Comparison of ENCODE assay signal across 8 cellular contexts in the genomic region with DNA sequence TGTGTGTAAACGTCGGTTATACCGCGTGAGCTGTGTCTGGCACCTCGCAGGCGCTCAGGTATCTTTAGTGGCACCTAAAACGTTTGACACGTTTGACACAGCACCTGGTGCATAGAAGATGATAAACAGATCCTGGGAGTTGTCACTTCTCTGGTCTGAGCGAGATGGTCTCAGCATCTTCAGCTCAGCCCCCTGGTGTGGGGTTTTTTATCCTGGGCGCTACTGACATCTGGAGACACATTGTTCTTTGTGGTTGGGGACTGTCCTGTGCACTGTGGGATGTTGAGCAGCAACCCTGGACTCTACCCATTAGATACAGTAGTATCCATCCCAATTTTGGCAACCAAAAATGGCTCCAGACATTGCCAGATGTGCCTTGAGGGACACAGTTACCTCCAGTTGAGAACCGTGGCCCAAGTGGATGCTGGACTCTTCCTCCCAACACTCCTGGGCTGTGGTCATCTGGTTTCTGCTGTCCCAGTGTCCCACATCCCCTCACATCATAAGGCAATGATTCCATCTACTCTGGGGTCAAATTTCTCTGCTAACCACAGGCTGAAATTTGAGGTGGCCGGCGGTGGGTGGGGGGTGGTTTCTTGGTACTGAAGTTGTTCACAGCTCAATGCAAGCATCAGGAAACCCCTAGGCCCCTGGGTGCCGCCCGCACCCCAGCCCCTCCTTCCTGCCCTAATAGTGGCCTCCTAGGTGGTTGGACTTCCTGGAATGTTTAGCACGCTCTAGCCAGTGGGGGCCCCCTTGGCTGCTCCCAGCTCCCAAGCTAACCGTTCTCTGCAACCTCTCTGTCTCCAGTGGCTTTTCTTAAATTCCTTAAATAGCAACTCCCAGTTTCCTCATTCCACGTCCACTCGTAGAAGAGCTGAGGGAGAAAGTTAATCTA.
A peak's percentile ranks its signal among the peaks of the same experiment; 100 is the strongest.
DNase-seq lines count a peak whose midpoint lies in the region; ATAC-seq, FAIRE-seq and TF ChIP-seq lines count a peak whose summit lies in the region.

No MANE protein-coding gene starts in this region.

- peak overlapping the region; percentile 88 for H3K27ac Mint-ChIP-seq in osteocyte (ENCODE audit: unreplicated experiment)

- H3K27me3 Mint-ChIP-seq in osteocyte (ENCODE audit: unreplicated experiment), result no peaks in the 10 kb centered on the region

- H3K4me3 Mint-ChIP-seq in osteocyte (ENCODE audit: unreplicated experiment), result peak overlapping the region; percentile 2

- H3K36me3 ChIP-seq in small intestine (ENCODE audit: control insufficient read depth in 2 of 2, insufficient read depth in 2 of 2, low read length in 2 of 2), result peaks cover 0 to 11% of the 10 kb centered on the region in 2 donors

- H3K27me3 ChIP-seq in small intestine (ENCODE audit: control insufficient read depth in 2 of 2, insufficient read depth in 2 of 2, low read length in 2 of 2), result no peaks in the 10 kb centered on the region

- DNase-seq in ELF-1 (ENCODE audit: low read depth, low spot score) (peak; percentile 68), NOMO-1 treated with dmso at 0.1 percent for 144 hours (lab: John Stamatoyannopoulos, UW; ENCODE audit: unreplicated experiment) (peak; percentile 50), fibroblast of gingiva (ENCODE audit: low read depth) (peak; percentile 90), osteocyte (ENCODE audit: extremely low spot score, unreplicated experiment) (peak; percentile 90), small intestine (no peak)
- no peak for DNase-seq in stimulated activated CD4-positive, alpha-beta T cell treated with anti-CD3 and anti-CD28 coated beads, Interleukin-12 subunit alpha, Interleukin-12 subunit beta, amount 100 ng/mL, for 4 hours

- H3K4me3 ChIP-seq in small intestine (ENCODE audit: low read depth in 1 of 2, low read length in 2 of 2), result no peak overlapping the region

- WGBS in small intestine, 3 donors, result 53 to 81% (median 73%) methylated on average over 19 of the region's 19 CpGs

- H3K36me3 Mint-ChIP-seq in osteocyte (ENCODE audit: unreplicated experiment), result peaks cover 54% of the 10 kb centered on the region

- no peak for TF ChIP-seq CTCF in osteocyte (IDR thresholded peaks at IDR 0.05)

- no peak for FAIRE-seq in small intestine (lab: Jason Lieb, UNC)

- no peaks in the 10 kb centered on the region for H3K9me3 ChIP-seq in small intestine (ENCODE audit: control insufficient read depth, low read depth)

- H3K4me1 Mint-ChIP-seq in osteocyte (ENCODE audit: unreplicated experiment), result peaks cover 47% of the 10 kb centered on the region

- H3K27ac ChIP-seq in small intestine (ENCODE audit: low read depth in 1 of 2, low read length in 1 of 2), result no peak overlapping the region

- ATAC-seq in GM19023 (IDR thresholded peaks at IDR 0.05; ENCODE audit: unreplicated experiment), result no peak
- no peak for ATAC-seq in GM21515 (IDR thresholded peaks at IDR 0.05; ENCODE audit: unreplicated experiment)

- peaks cover 0 to 3% of the 10 kb centered on the region in 2 donors for H3K4me1 ChIP-seq in small intestine (ENCODE audit: control insufficient read depth in 2 of 2, insufficient read depth in 1 of 2, low read depth in 1 of 2, low read length in 1 of 2)

- no peaks in the 10 kb centered on the region for H3K9me3 Mint-ChIP-seq in osteocyte (ENCODE audit: unreplicated experiment)

Comparison
In these comparisons a context has a peak if more than half of its experiments do, and no peak if none do; other contexts are left out.
1. DNase-seq: peak in ELF-1 (single experiment), NOMO-1 treated with dmso at 0.1 percent for 144 hours (single experiment), fibroblast of gingiva (single experiment) and osteocyte (single experiment); none in small intestine (single experiment) and stimulated activated CD4-positive, alpha-beta T cell treated with anti-CD3 and anti-CD28 coated beads, Interleukin-12 subunit alpha, Interleukin-12 subunit beta, amount 100 ng/mL, for 4 hours (single experiment).